Comparison of ENCODE assay signal across 28 cellular contexts in the genomic region with DNA sequence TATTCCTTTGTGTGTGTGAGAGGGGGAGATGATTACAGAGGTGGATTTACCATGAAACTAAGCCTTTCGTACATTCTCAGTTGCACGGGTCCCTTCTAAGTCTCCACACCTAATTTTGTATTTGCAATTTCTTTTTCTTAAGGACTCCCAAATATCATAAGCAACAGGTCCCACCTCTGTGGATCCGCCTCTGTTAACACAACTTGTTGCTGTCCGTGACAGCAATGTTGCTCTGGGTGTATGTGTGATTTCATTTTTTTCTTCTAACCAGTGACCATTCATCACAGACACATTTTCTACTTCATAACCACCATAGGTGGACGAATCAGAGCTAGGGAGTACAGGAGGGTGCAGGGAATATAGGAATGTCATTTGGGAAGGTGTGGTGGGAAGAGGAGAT.
"Had no signal": no experiment of that assay in that cellular context is flagged by ENCODE, and none has a peak within 500 bp of the region (broad histone marks: within the 10 kb centered on the region; RNA-seq: fewer than 3 reads in every experiment).

No MANE protein-coding gene starts in this region.

- H3K4me3 Mint-ChIP-seq: stimulated activated effector memory CD8-positive, alpha-beta T cell treated with anti-CD3 and anti-CD28 coated beads, Interleukin-12 subunit alpha, Interleukin-12 subunit beta, amount 100 ng/mL, for 72 hours; stimulated activated memory B cell treated with anti-CD40 and anti-IgM and Interleukin-4, amounts not matched to agents 10 μg/mL and 1 μg/mL and 100 μg/mL, for 72 hours; stimulated activated naive B cell treated with anti-CD40 and anti-IgM and Interleukin-4, amounts not matched to agents 10 μg/mL and 1 μg/mL and 100 μg/mL, for 72 hours; stimulated activated naive CD8-positive, alpha-beta T cell treated with anti-CD3 and anti-CD28 coated beads, Interleukin-15, amount 100 ng/mL, for 72 hours; stimulated activated naive CD8-positive, alpha-beta T cell treated with anti-CD3 and anti-CD28 coated beads, Interleukin-15, Interleukin-2, amounts not matched to agents 100 ng/mL and 50 ng/mL, for 24 hours; type B pancreatic cell had no signal

- H3K27me3 ChIP-seq: stomach, testis, thyroid gland, tibial artery, tibial nerve, transverse colon, upper lobe of left lung, upper lobe of right lung, uterus, vagina had no signal

- H3K36me3 ChIP-seq: stomach, suprapubic skin, thoracic aorta, thyroid gland, tibial artery, tibial nerve, transverse colon, upper lobe of left lung, upper lobe of right lung, uterus, vagina had no signal

- H3K4me1 Mint-ChIP-seq: stimulated activated effector memory CD8-positive, alpha-beta T cell treated with anti-CD3 and anti-CD28 coated beads, Interleukin-12 subunit alpha, Interleukin-12 subunit beta, amount 100 ng/mL, for 72 hours; stimulated activated memory B cell treated with anti-CD40 and anti-IgM and Interleukin-4, amounts not matched to agents 10 μg/mL and 1 μg/mL and 100 μg/mL, for 72 hours had no signal

- H3K4me3 ChIP-seq: stomach, suprapubic skin, testis, thoracic aorta, thyroid gland, tibial artery, tibial nerve, transverse colon, upper lobe of left lung, upper lobe of right lung, uterus, vagina had no signal

- H3K9me3 Mint-ChIP-seq: stimulated activated memory B cell treated with anti-CD40 and anti-IgM and Interleukin-4, amounts not matched to agents 10 μg/mL and 1 μg/mL and 100 μg/mL, for 72 hours; stimulated activated naive B cell treated with anti-CD40 and anti-IgM and Interleukin-4, amounts not matched to agents 10 μg/mL and 1 μg/mL and 100 μg/mL, for 72 hours; stimulated activated naive CD8-positive, alpha-beta T cell treated with anti-CD3 and anti-CD28 coated beads, Interleukin-15, amount 100 ng/mL, for 72 hours; stimulated activated naive CD8-positive, alpha-beta T cell treated with anti-CD3 and anti-CD28 coated beads, Interleukin-15, Interleukin-2, amounts not matched to agents 100 ng/mL and 50 ng/mL, for 24 hours; type B pancreatic cell had no signal

- H3K27ac ChIP-seq: stomach, suprapubic skin, testis, thoracic aorta, thyroid gland, tibial artery, tibial nerve, transverse colon, upper lobe of left lung, upper lobe of right lung, uterus, vagina had no signal

- H3K36me3 Mint-ChIP-seq: stimulated activated effector memory CD8-positive, alpha-beta T cell treated with anti-CD3 and anti-CD28 coated beads, Interleukin-12 subunit alpha, Interleukin-12 subunit beta, amount 100 ng/mL, for 72 hours; stimulated activated memory B cell treated with anti-CD40 and anti-IgM and Interleukin-4, amounts not matched to agents 10 μg/mL and 1 μg/mL and 100 μg/mL, for 72 hours; stimulated activated naive B cell treated with anti-CD40 and anti-IgM and Interleukin-4, amounts not matched to agents 10 μg/mL and 1 μg/mL and 100 μg/mL, for 72 hours; type B pancreatic cell had no signal

- H3K27ac Mint-ChIP-seq: stimulated activated effector memory CD8-positive, alpha-beta T cell treated with anti-CD3 and anti-CD28 coated beads, Interleukin-12 subunit alpha, Interleukin-12 subunit beta, amount 100 ng/mL, for 72 hours; stimulated activated memory B cell treated with anti-CD40 and anti-IgM and Interleukin-4, amounts not matched to agents 10 μg/mL and 1 μg/mL and 100 μg/mL, for 72 hours; stimulated activated naive B cell treated with anti-CD40 and anti-IgM and Interleukin-4, amounts not matched to agents 10 μg/mL and 1 μg/mL and 100 μg/mL, for 72 hours; stimulated activated naive CD8-positive, alpha-beta T cell treated with anti-CD3 and anti-CD28 coated beads, Interleukin-15, amount 100 ng/mL, for 72 hours; stimulated activated naive CD8-positive, alpha-beta T cell treated with anti-CD3 and anti-CD28 coated beads, Interleukin-15, Interleukin-2, amounts not matched to agents 100 ng/mL and 50 ng/mL, for 24 hours; type B pancreatic cell had no signal

- H3K27me3 Mint-ChIP-seq: stimulated activated memory B cell treated with anti-CD40 and anti-IgM and Interleukin-4, amounts not matched to agents 10 μg/mL and 1 μg/mL and 100 μg/mL, for 72 hours; stimulated activated naive B cell treated with anti-CD40 and anti-IgM and Interleukin-4, amounts not matched to agents 10 μg/mL and 1 μg/mL and 100 μg/mL, for 72 hours; stimulated activated naive CD8-positive, alpha-beta T cell treated with anti-CD3 and anti-CD28 coated beads, Interleukin-15, amount 100 ng/mL, for 72 hours; stimulated activated naive CD8-positive, alpha-beta T cell treated with anti-CD3 and anti-CD28 coated beads, Interleukin-15, Interleukin-2, amounts not matched to agents 100 ng/mL and 50 ng/mL, for 24 hours had no signal

- ATAC-seq: stimulated activated effector memory CD8-positive, alpha-beta T cell treated with anti-CD3 and anti-CD28 coated beads, Interleukin-12 subunit alpha, Interleukin-12 subunit beta, amount 100 ng/mL, for 72 hours; stimulated activated memory B cell treated with anti-CD40 and anti-IgM and Interleukin-4, amounts not matched to agents 10 μg/mL and 1 μg/mL and 100 μg/mL, for 72 hours; stimulated activated naive B cell treated with anti-CD40 and anti-IgM and Interleukin-4, amounts not matched to agents 10 μg/mL and 1 μg/mL and 100 μg/mL, for 72 hours; stimulated activated naive CD8-positive, alpha-beta T cell treated with anti-CD3 and anti-CD28 coated beads, Interleukin-15, amount 100 ng/mL, for 72 hours; stimulated activated naive CD8-positive, alpha-beta T cell treated with anti-CD3 and anti-CD28 coated beads, Interleukin-15, Interleukin-2, amounts not matched to agents 100 U/mL and 50 U/mL, for 24 hours; upper lobe of right lung had no signal

- H3K4me1 ChIP-seq: stomach, suprapubic skin, testis, thyroid gland, tibial artery, tibial nerve, transverse colon, upper lobe of left lung, upper lobe of right lung, uterus, vagina had no signal

- DNase-seq: stimulated activated CD4-positive, alpha-beta T cell treated with anti-CD3 and anti-CD28 coated beads, Interleukin-2, amount 100 ng/mL, for 48 hours; stimulated activated CD4-positive, alpha-beta T cell treated with anti-CD3 and anti-CD28 coated beads, Interleukin-4, amount 100 ng/mL, for 1 hour; stimulated activated CD4-positive, alpha-beta T cell treated with anti-CD3 and anti-CD28 coated beads, Interleukin-4, amount 100 ng/mL, for 24 hours; stimulated activated CD4-positive, alpha-beta T cell treated with anti-CD3 and anti-CD28 coated beads, Interleukin-4, amount 100 ng/mL, for 4 hours; stimulated activated CD8-positive, alpha-beta memory T cell treated with anti-CD3 and anti-CD28 coated beads, Interleukin-4, amount 100 ng/mL, for 48 hours; stimulated activated naive B cell treated with anti-CD40 and anti-IgM and Interleukin-4, amounts not matched to agents 10 μg/mL and 1 μg/mL and 100 μg/mL, for 72 hours; stimulated activated naive CD4-positive, alpha-beta T cell; stimulated activated naive CD4-positive, alpha-beta T cell treated with Interleukin-2 at 50 U/mL for 16 hours; stimulated activated naive CD8-positive, alpha-beta T cell treated with anti-CD3 and anti-CD28 coated beads, Interleukin-15, amount 100 ng/mL, for 72 hours; stimulated activated naive CD8-positive, alpha-beta T cell treated with anti-CD3 and anti-CD28 coated beads, Interleukin-15, Interleukin-2, amounts not matched to agents 100 U/mL and 50 U/mL, for 24 hours; stomach; substantia nigra; testis; thyroid gland; tibial artery; transverse colon; trophoblast cell; upper lobe of left lung; upper lobe of right lung; uterus had no signal

- H3K9me3 ChIP-seq: stomach, suprapubic skin, testis, thoracic aorta, thyroid gland, tibial artery, tibial nerve, transverse colon, upper lobe of left lung, upper lobe of right lung, uterus, vagina had no signal
